Comparison of ENCODE assay signal across 9 cellular contexts in the genomic region with DNA sequence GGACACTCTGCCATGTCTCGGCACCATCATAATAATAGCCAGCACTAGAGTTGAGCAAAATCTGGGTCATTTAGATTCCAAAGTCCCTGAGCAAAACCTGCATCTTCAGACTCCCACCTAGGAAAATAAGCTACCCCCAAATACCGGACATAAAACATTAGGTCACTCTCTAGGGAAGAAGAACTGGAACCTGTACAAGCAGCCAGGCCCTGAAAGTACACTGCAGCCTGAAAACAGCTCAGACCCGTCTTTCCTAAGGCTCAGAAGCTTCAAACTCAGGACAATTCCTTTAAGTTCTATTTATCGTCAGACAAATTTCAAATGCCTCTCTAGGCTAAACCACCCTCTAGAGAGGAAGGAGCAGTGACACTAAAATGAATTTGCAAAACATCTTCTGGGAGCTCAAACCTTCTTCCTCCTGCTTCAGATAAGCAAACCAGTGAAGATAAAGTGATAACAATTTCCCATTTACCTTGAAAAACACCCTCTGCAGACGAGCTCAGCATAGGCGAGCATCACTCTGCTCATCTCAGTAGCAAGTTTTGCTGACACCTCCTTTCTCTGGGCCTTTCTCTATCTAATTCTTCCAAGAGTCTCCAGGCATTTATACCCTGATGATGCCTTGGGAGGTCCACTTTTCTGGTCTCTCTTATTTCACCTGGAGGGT. TPM values are rescaled to one million over a fixed set of nuclear protein-coding genes. Genes with fewer than 3 reads are reported as not detected.
DNase-seq lines count a peak whose midpoint lies in the region; ATAC-seq and TF ChIP-seq lines count a peak whose summit lies in the region.
"Had no signal": no experiment of that assay in that cellular context is flagged by ENCODE, and none has a peak within 500 bp of the region (broad histone marks: within the 10 kb centered on the region; RNA-seq: fewer than 3 reads in every experiment).

No MANE protein-coding gene starts in this region.

- peaks cover 52% of the 10 kb centered on the region for H3K4me1 Mint-ChIP-seq in activated naive CD4-positive, alpha-beta T cell treated with anti-CD3 and anti-CD28 coated beads for 36 hours (ENCODE audit: low read depth)
- peaks cover 87% of the 10 kb centered on the region for H3K4me1 Mint-ChIP-seq in T-helper 1 cell treated with Interleukin-12 subunit alpha and Interleukin-12 subunit beta and Interleukin-4 antibody, amounts not matched to agents 30 μg/mL and 1 μg/mL, for 36 hours (ENCODE audit: low read depth)

- no peak for TF ChIP-seq EP300 in transverse colon (IDR thresholded peaks at IDR 0.05; ENCODE audit: low read depth)

- peak overlapping the region; percentile 87 for H3K27ac ChIP-seq in right cardiac atrium (ENCODE audit: low read length)
- peak overlapping the region; percentile 81 to 84 (median 83) for H3K27ac ChIP-seq in transverse colon

- ATAC-seq in right cardiac atrium = no peak
- ATAC-seq in GM18861 (IDR thresholded peaks at IDR 0.05; ENCODE audit: unreplicated experiment) = no peak

- no peaks in the 10 kb centered on the region for H3K36me3 ChIP-seq in transverse colon
- H3K36me3 ChIP-seq: BE2C had no signal

- H3K9me3 Mint-ChIP-seq in activated naive CD4-positive, alpha-beta T cell treated with anti-CD3 and anti-CD28 coated beads for 36 hours = no peaks in the 10 kb centered on the region
- no peaks in the 10 kb centered on the region for H3K9me3 Mint-ChIP-seq in T-helper 1 cell treated with Interleukin-12 subunit alpha and Interleukin-12 subunit beta and Interleukin-4 antibody, amounts not matched to agents 30 μg/mL and 1 μg/mL, for 36 hours

- H3K4me3 ChIP-seq in right cardiac atrium (ENCODE audit: low read length) = peak overlapping the region; percentile 21
- no peak overlapping the region for H3K4me3 ChIP-seq in transverse colon

- DNase-seq in activated naive CD4-positive, alpha-beta T cell treated with anti-CD3 and anti-CD28 coated beads for 36 hours = peak; percentile 12
- DNase-seq in activated naive CD4-positive, alpha-beta T cell treated with anti-CD3 and anti-CD28 coated beads, Interleukin-2, amount 50 U/mL, for 16 hours = no peak
- DNase-seq in right cardiac atrium (no peak), transverse colon (no peak), cortex of kidney (lab: John Stamatoyannopoulos, UW) (no peak), NCI-H2196 treated with DMSO at 0.1 percent for 48 hours (lab: John Stamatoyannopoulos, UW; ENCODE audit: unreplicated experiment) (no peak)
- DNase-seq: BE2C had no signal

- H3K9me3 ChIP-seq in right cardiac atrium (ENCODE audit: control insufficient read depth, low read length) (no peaks in the 10 kb centered on the region), transverse colon (no peaks in the 10 kb centered on the region)
- H3K9me3 ChIP-seq: BE2C had no signal

- TF ChIP-seq CTCF in transverse colon (IDR thresholded peaks at IDR 0.05) = no peak

- H3K27me3 ChIP-seq in right cardiac atrium (ENCODE audit: control insufficient read depth, insufficient read depth) (no peaks in the 10 kb centered on the region), transverse colon (no peaks in the 10 kb centered on the region)

- H3K27me3 Mint-ChIP-seq in activated naive CD4-positive, alpha-beta T cell treated with anti-CD3 and anti-CD28 coated beads for 36 hours (ENCODE audit: low read depth) = no peaks in the 10 kb centered on the region
- no peaks in the 10 kb centered on the region for H3K27me3 Mint-ChIP-seq in T-helper 1 cell treated with Interleukin-12 subunit alpha and Interleukin-12 subunit beta and Interleukin-4 antibody, amounts not matched to agents 30 μg/mL and 1 μg/mL, for 36 hours (ENCODE audit: low read depth)

- in situ Hi-C loops in transverse colon (cut with MboI; ENCODE audit: low pct_ligation_motif_present in 1 of 4, low pct_unique_long_range_greater_than_20kb in 1 of 4, low sequenced_read_pairs in 3 of 4) = no loop called here

- 25% methylated on average over 6 of the region's 6 CpGs for WGBS in right cardiac atrium
- WGBS in transverse colon (ENCODE audit: low coverage in 1 of 2), 2 donors = 42 to 60% methylated on average over 4 to 6 of the region's 6 CpGs

- peaks cover 5% of the 10 kb centered on the region for H3K36me3 Mint-ChIP-seq in activated naive CD4-positive, alpha-beta T cell treated with anti-CD3 and anti-CD28 coated beads for 36 hours (ENCODE audit: low read depth)
- H3K36me3 Mint-ChIP-seq in T-helper 1 cell treated with Interleukin-12 subunit alpha and Interleukin-12 subunit beta and Interleukin-4 antibody, amounts not matched to agents 30 μg/mL and 1 μg/mL, for 36 hours (ENCODE audit: low read depth) = peaks cover 67% of the 10 kb centered on the region

- CTCF ChIA-PET in activated naive CD4-positive, alpha-beta T cell treated with anti-CD3 and anti-CD28 coated beads for 36 hours (lab: Charles Lee) = interaction anchor here (0.6 to 1.7 kb wide), 5 partner anchors 9 to 202 kb away, joined by 3 to 5 read pairs (median 3); no protein-coding TSS in a partner anchor

- H3K4me3 Mint-ChIP-seq in activated naive CD4-positive, alpha-beta T cell treated with anti-CD3 and anti-CD28 coated beads for 36 hours = no peak overlapping the region
- H3K4me3 Mint-ChIP-seq in T-helper 1 cell treated with Interleukin-12 subunit alpha and Interleukin-12 subunit beta and Interleukin-4 antibody, amounts not matched to agents 30 μg/mL and 1 μg/mL, for 36 hours = peak overlapping the region; percentile 73

- peaks cover 28% of the 10 kb centered on the region for H3K4me1 ChIP-seq in right cardiac atrium (ENCODE audit: control insufficient read depth, insufficient read depth, low read length)
- peaks cover 39 to 74% (median 46%) of the 10 kb centered on the region in 4 donors for H3K4me1 ChIP-seq in transverse colon
- H3K4me1 ChIP-seq: BE2C had no signal

- no peak for TF ChIP-seq POLR2A in transverse colon (IDR thresholded peaks at IDR 0.05)

- intact Hi-C loops in activated naive CD4-positive, alpha-beta T cell treated with anti-CD3 and anti-CD28 coated beads for 36 hours (cut with micrococcal nuclease) = loop anchor here (1.0 to 2.0 kb wide), 3 partner anchors 41 to 191 kb away; no protein-coding TSS in a partner anchor
- intact Hi-C loops in right cardiac atrium (cut with DNase I) = no loop called here
- intact Hi-C loops in transverse colon (cut with DNase I; ENCODE audit: low total_unique reads) = no loop called here

- H3K27ac Mint-ChIP-seq in activated naive CD4-positive, alpha-beta T cell treated with anti-CD3 and anti-CD28 coated beads for 36 hours = no peak overlapping the region
- H3K27ac Mint-ChIP-seq in T-helper 1 cell treated with Interleukin-12 subunit alpha and Interleukin-12 subunit beta and Interleukin-4 antibody, amounts not matched to agents 30 μg/mL and 1 μg/mL, for 36 hours = peak overlapping the region; percentile 93

RNA-seq across cellular contexts. Expression of gene ADAM19, which starts 34.0 kb away (rescaled TPM):
- 10 to 100 TPM; 37.3 to 39.3 TPM for total RNA-seq in activated naive CD4-positive, alpha-beta T cell treated with anti-CD3 and anti-CD28 coated beads for 36 hours
- total RNA-seq in right cardiac atrium (10 to 100 TPM; 21.7 to 60.2 (median 24.5) TPM), transverse colon (10 to 100 TPM in 3 of 4 donors, 1 to 10 TPM in 1; 4.0 to 28.1 (median 15.1) TPM)
- 10.5 TPM for polyA plus RNA-seq in right cardiac atrium
